9 cellular contexts compared by ENCODE assay signal in the genomic region with DNA sequence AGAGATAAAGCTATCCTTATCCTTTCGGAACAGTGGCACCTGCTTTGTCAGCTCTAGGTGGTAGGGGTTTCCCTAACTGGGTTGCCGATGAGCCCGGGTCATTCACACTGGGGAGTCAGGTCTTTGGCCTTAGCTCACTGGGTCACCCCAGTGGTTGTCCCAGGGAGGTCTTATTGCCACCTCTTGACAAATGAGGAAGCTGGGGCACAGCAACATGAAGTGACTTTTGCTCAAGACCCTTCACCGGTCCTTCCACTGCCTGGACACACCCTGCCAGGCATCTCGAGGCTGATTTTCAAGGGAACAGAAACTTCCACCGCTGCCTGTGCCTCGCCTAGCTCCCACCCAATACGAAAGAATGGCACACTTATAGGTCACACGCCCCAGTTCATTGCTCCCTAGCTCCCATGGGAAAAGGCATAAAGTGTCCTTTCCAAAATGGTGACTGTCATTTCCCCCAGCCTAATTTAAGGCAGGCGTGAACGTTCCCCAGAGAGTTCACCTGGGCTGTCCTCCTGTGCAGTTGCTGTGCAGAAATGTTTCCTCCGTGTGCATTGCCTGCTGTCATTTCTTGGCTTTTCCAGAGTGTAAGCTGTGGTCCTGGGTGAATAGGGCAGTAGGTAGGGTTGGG.
DNase-seq lines count a peak whose midpoint lies in the region; ATAC-seq and TF ChIP-seq lines count a peak whose summit lies in the region.
"Had no signal": no experiment of that assay in that cellular context is flagged by ENCODE, and none has a peak within 500 bp of the region (broad histone marks: within the 10 kb centered on the region; RNA-seq: fewer than 3 reads in every experiment).

No MANE protein-coding gene starts in this region.

- DNase-seq in activated T-cell treated with anti-CD3 and anti-CD28 coated beads, Interleukin-2, amount 50 U/mL, for 4 hours: no peak
- DNase-seq in activated T-cell treated with anti-CD3 and anti-CD28 coated beads, Interleukin-2, amount 50 U/mL, for 1 hour: no peak
- DNase-seq in HL-60 (ENCODE audit: low read depth in 1 of 2, low spot score in 1 of 2) (peak; percentile 44 to 50), smooth muscle cell (lab: John Stamatoyannopoulos, UW; ENCODE audit: unreplicated experiment) (no peak), NCI-H526 treated with DMSO at 0.1 percent for 48 hours (lab: John Stamatoyannopoulos, UW) (no peak), neural progenitor cell (ENCODE audit: low spot score) (no peak)
- DNase-seq in activated naive CD8-positive, alpha-beta T cell treated with anti-CD3 and anti-CD28 coated beads, Interleukin-2, amount 10 ng/mL, durations not matched to agents 7 days and 5 days: no peak
- no peak for DNase-seq in activated CD4-positive, alpha-beta T cell treated with anti-CD3 and anti-CD28 coated beads, Interleukin-2, amount 50 U/mL, for 1 hour

- no peaks in the 10 kb centered on the region for H4K20me1 ChIP-seq in smooth muscle cell (ENCODE audit: low read depth)
- H4K20me1 ChIP-seq in neural progenitor cell (ENCODE audit: low read depth): no peaks in the 10 kb centered on the region

- no peaks in the 10 kb centered on the region for H3K9me3 ChIP-seq in smooth muscle cell (replicated peaks; ENCODE audit: low read depth)
- H3K9me3 ChIP-seq in neural progenitor cell (ENCODE audit: low read depth): no peaks in the 10 kb centered on the region
- H3K9me3 ChIP-seq: MG63 had no signal

- H3K27me3 ChIP-seq in HL-60 (ENCODE audit: insufficient read depth, poor library complexity, severe bottlenecking) (no peaks in the 10 kb centered on the region), smooth muscle cell (ENCODE audit: low read depth) (no peaks in the 10 kb centered on the region), neural progenitor cell (peaks cover 10% of the 10 kb centered on the region)

- H3K9me3 Mint-ChIP-seq in activated T-cell treated with anti-CD3 and anti-CD28 coated beads, Interleukin-2, amount 50 U/mL, for 4 hours: no peaks in the 10 kb centered on the region
- no peaks in the 10 kb centered on the region for H3K9me3 Mint-ChIP-seq in activated naive CD8-positive, alpha-beta T cell treated with anti-CD3 and anti-CD28 coated beads, Interleukin-2, amount 10 ng/mL, durations not matched to agents 7 days and 5 days
- H3K9me3 Mint-ChIP-seq in neural progenitor cell: peaks cover 3% of the 10 kb centered on the region

- H3K4me1 ChIP-seq in smooth muscle cell (ENCODE audit: low read depth) (peaks cover 8% of the 10 kb centered on the region), neural progenitor cell (peaks cover 6% of the 10 kb centered on the region)

- H3K27ac ChIP-seq in HL-60 (replicated peaks): peak overlapping the region; percentile 26; the same call in 1 of the 2 replicates
- H3K27ac ChIP-seq in smooth muscle cell (ENCODE audit: low read depth): no peak overlapping the region
- H3K27ac ChIP-seq in neural progenitor cell: no peak overlapping the region

- WGBS in smooth muscle cell (ENCODE audit: low lambda C conversion rate): 93% methylated on average over 12 of the region's 12 CpGs

- no peak for TF ChIP-seq CTCF in HL-60 (IDR thresholded peaks at IDR 0.05; ENCODE audit: insufficient read depth, low read length)
- no peak for TF ChIP-seq CTCF in smooth muscle cell (IDR thresholded peaks at IDR 0.05; ENCODE audit: borderline replicate concordance, insufficient read depth, poor library complexity, severe bottlenecking)
- no peak for TF ChIP-seq CTCF in neural progenitor cell (IDR thresholded peaks at IDR 0.05)

- peak overlapping the region; percentile 91 for H3K27ac Mint-ChIP-seq in activated naive CD8-positive, alpha-beta T cell treated with anti-CD3 and anti-CD28 coated beads, Interleukin-2, amount 10 ng/mL, durations not matched to agents 7 days and 5 days
- H3K27ac Mint-ChIP-seq in neural progenitor cell: no peak overlapping the region

- H3K36me3 ChIP-seq in smooth muscle cell (ENCODE audit: low read depth) (no peaks in the 10 kb centered on the region), neural progenitor cell (no peaks in the 10 kb centered on the region)
- H3K36me3 ChIP-seq: MG63 had no signal

- no peak overlapping the region for H3K4me3 ChIP-seq in HL-60 (replicated peaks; ENCODE audit: insufficient read depth, low read length)
- H3K4me3 ChIP-seq in smooth muscle cell: no peak overlapping the region
- no peak overlapping the region for H3K4me3 ChIP-seq in neural progenitor cell
- H3K4me3 ChIP-seq: MG63 had no signal

- POLR2A ChIA-PET in activated naive CD8-positive, alpha-beta T cell treated with anti-CD3 and anti-CD28 coated beads, Interleukin-2, amount 10 ng/mL, durations not matched to agents 7 days and 5 days (lab: Charles Lee): interaction anchor here (0.9 to 8.5 kb wide), 8 partner anchors 11 to 161 kb away, joined by 3 to 102 read pairs (median 20); partner anchors contain the start of gene CCND2

- H3K79me2 ChIP-seq in smooth muscle cell (ENCODE audit: low read depth) (no peaks in the 10 kb centered on the region), neural progenitor cell (ENCODE audit: low read depth) (no peaks in the 10 kb centered on the region)

- H3K4me1 Mint-ChIP-seq in activated T-cell treated with anti-CD3 and anti-CD28 coated beads, Interleukin-2, amount 50 U/mL, for 4 hours (ENCODE audit: low read depth): peaks cover 48% of the 10 kb centered on the region
- H3K4me1 Mint-ChIP-seq in activated naive CD8-positive, alpha-beta T cell treated with anti-CD3 and anti-CD28 coated beads, Interleukin-2, amount 10 ng/mL, durations not matched to agents 7 days and 5 days: peaks cover 72% of the 10 kb centered on the region
- H3K4me1 Mint-ChIP-seq in neural progenitor cell: peaks cover 22% of the 10 kb centered on the region

- no peak overlapping the region for H3K9ac ChIP-seq in smooth muscle cell (ENCODE audit: low read depth)
- no peak overlapping the region for H3K9ac ChIP-seq in neural progenitor cell

- no peaks in the 10 kb centered on the region for H3K36me3 Mint-ChIP-seq in activated T-cell treated with anti-CD3 and anti-CD28 coated beads, Interleukin-2, amount 50 U/mL, for 4 hours (ENCODE audit: insufficient read depth)
- H3K36me3 Mint-ChIP-seq in activated naive CD8-positive, alpha-beta T cell treated with anti-CD3 and anti-CD28 coated beads, Interleukin-2, amount 10 ng/mL, durations not matched to agents 7 days and 5 days: no peaks in the 10 kb centered on the region
- no peaks in the 10 kb centered on the region for H3K36me3 Mint-ChIP-seq in neural progenitor cell

- H3K4me3 Mint-ChIP-seq in activated T-cell treated with anti-CD3 and anti-CD28 coated beads, Interleukin-2, amount 50 U/mL, for 4 hours: peak overlapping the region; percentile 63
- H3K4me3 Mint-ChIP-seq in activated naive CD8-positive, alpha-beta T cell treated with anti-CD3 and anti-CD28 coated beads, Interleukin-2, amount 10 ng/mL, durations not matched to agents 7 days and 5 days: peak overlapping the region; percentile 69
- no peak overlapping the region for H3K4me3 Mint-ChIP-seq in neural progenitor cell

- H3F3A ChIP-seq in smooth muscle cell (ENCODE audit: low read depth): no peaks in the 10 kb centered on the region
- peaks cover 5% of the 10 kb centered on the region for H3F3A ChIP-seq in neural progenitor cell (ENCODE audit: low read depth)

- H3K4me2 ChIP-seq in smooth muscle cell (peak overlapping the region; percentile 47), neural progenitor cell (no peak overlapping the region)

- no peak overlapping the region for H2AFZ ChIP-seq in smooth muscle cell (ENCODE audit: low read depth)
- no peak overlapping the region for H2AFZ ChIP-seq in neural progenitor cell (replicated peaks)

- no peak for ATAC-seq in activated T-cell treated with anti-CD3 and anti-CD28 coated beads, Interleukin-2, amount 50 U/mL, for 4 hours
- ATAC-seq in activated naive CD8-positive, alpha-beta T cell treated with anti-CD3 and anti-CD28 coated beads, Interleukin-2, amount 10 ng/mL, durations not matched to agents 7 days and 5 days (ENCODE audit: low read depth): no peak

- no peaks in the 10 kb centered on the region for H3K27me3 Mint-ChIP-seq in activated T-cell treated with anti-CD3 and anti-CD28 coated beads, Interleukin-2, amount 50 U/mL, for 4 hours (ENCODE audit: low read depth)
- no peaks in the 10 kb centered on the region for H3K27me3 Mint-ChIP-seq in activated naive CD8-positive, alpha-beta T cell treated with anti-CD3 and anti-CD28 coated beads, Interleukin-2, amount 10 ng/mL, durations not matched to agents 7 days and 5 days
- H3K27me3 Mint-ChIP-seq in neural progenitor cell (ENCODE audit: insufficient read depth, low read depth): peaks cover 4% of the 10 kb centered on the region

Comparison
In these comparisons a context has a peak if more than half of its experiments do, and no peak if none do; other contexts are left out.
1. DNase-seq: peak in HL-60 (2 of 2); none in activated T-cell treated with anti-CD3 and anti-CD28 coated beads, Interleukin-2, amount 50 U/mL, for 4 hours (single experiment), activated T-cell treated with anti-CD3 and anti-CD28 coated beads, Interleukin-2, amount 50 U/mL, for 1 hour (single experiment), activated naive CD8-positive, alpha-beta T cell treated with anti-CD3 and anti-CD28 coated beads, Interleukin-2, amount 10 ng/mL, durations not matched to agents 7 days and 5 days (single experiment), smooth muscle cell (single experiment), NCI-H526 treated with DMSO at 0.1 percent for 48 hours (single experiment), neural progenitor cell (single experiment) and activated CD4-positive, alpha-beta T cell treated with anti-CD3 and anti-CD28 coated beads, Interleukin-2, amount 50 U/mL, for 1 hour (single experiment).